Comparison of ENCODE assay signal across 8 cellular contexts in genomic region chrX:54999717-55000598, GRCh38.
DNase-seq lines count a peak whose midpoint lies in the region; ATAC-seq, FAIRE-seq and TF ChIP-seq lines count a peak whose summit lies in the region.

TSS of gene APEX2 (plus strand) at chrX:55000363. CDS start at chrX:55000423, 60 bp downstream.

- DNase-seq in AG09319 (ENCODE audit: extremely low read depth, low read depth) = peak; percentile 76
- DNase-seq in NCI-H446 treated with DMSO at 0.1 percent for 48 hours (lab: John Stamatoyannopoulos, UW) = peak; percentile 83
- peak; percentile 93 for DNase-seq in cerebellar cortex (ENCODE audit: low spot score)
- DNase-seq in stimulated activated CD4-positive, alpha-beta T cell treated with anti-CD3 and anti-CD28 coated beads, Interleukin-12 subunit alpha, Interleukin-12 subunit beta, amount 100 ng/mL, for 4 hours = peak; percentile 78

- FAIRE-seq in islet of Langerhans (lab: Jason Lieb, UNC) = peak; percentile 94

- TF ChIP-seq CTCF in AG09319 (IDR thresholded peaks at IDR 0.05; ENCODE audit: low read depth, low read length) = no peak

- peak; percentile 93 for ATAC-seq in GM19035 (IDR thresholded peaks at IDR 0.05; ENCODE audit: unreplicated experiment)
- peak; percentile 95 for ATAC-seq in HG03354 (IDR thresholded peaks at IDR 0.05; ENCODE audit: poor library complexity, severe bottlenecking, unreplicated experiment)
- ATAC-seq in activated CD4-positive, CD25-positive, alpha-beta regulatory T cell treated with anti-CD3 and anti-CD28 coated beads, Interleukin-2, amount 50 U/mL, for 24 hours = peak; percentile 95 to 96

Comparison
In these comparisons a context has a peak if more than half of its experiments do, and no peak if none do; other contexts are left out.
1. Peak in every context shown above with its lines: DNase-seq and ATAC-seq.